Comparison of ENCODE assay signal across 17 cellular contexts in the genomic region with DNA sequence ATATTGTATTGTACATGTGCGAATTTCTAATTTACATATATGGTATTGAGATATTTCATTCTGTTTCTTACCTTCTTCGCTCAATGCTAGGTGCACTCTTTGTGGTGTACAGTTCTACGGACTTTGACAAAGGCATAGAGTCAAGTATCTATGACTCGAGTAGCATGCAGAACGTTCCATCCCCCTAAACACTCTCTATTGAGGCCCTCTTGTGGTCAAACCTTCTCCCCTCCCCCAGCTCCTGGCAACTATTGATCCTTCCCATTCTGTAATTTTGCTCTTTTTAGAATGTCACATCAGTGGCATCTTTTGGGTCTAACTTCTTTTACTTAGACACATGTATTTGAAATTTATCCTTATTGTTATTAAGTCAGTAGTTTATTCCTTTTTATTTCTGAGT. TPM values are rescaled to one million over a fixed set of nuclear protein-coding genes. Genes with fewer than 3 reads are reported as not detected.
DNase-seq lines count a peak whose midpoint lies in the region; ATAC-seq, FAIRE-seq and TF ChIP-seq lines count a peak whose summit lies in the region.
"Had no signal": no experiment of that assay in that cellular context is flagged by ENCODE, and none has a peak within 500 bp of the region (broad histone marks: within the 10 kb centered on the region; RNA-seq: fewer than 3 reads in every experiment).

No MANE protein-coding gene starts in this region.

- no TSS peak for BruUV-seq in A673 (replicated peaks; lab: Mats Ljungman, UMichigan)

- no peaks in the 10 kb centered on the region for H3K4me1 Mint-ChIP-seq in endothelial cell (ENCODE audit: unreplicated experiment)

- DNase-seq in A673 (ENCODE audit: low spot score), result no peak
- no peak for DNase-seq in D721Med (ENCODE audit: insufficient read length, low spot score)
- peak; percentile 2 for DNase-seq in NCI-H748 treated with DMSO at 0.1 percent for 48 hours (lab: John Stamatoyannopoulos, UW)
- DNase-seq in endothelial cell (ENCODE audit: low spot score), result no peak
- no peak for DNase-seq in putamen (ENCODE audit: low spot score)
- DNase-seq in testis, result no peak
- no peak for DNase-seq in SKM-1 (lab: John Stamatoyannopoulos, UW; ENCODE audit: unreplicated experiment)
- DNase-seq: activated CD4-positive, alpha-beta T cell treated with anti-CD3 and anti-CD28 coated beads, Interleukin-2, amount 10 ng/mL, durations not matched to agents 7 days and 5 days; activated gamma-delta T cell; CD4-positive, CD25-positive, alpha-beta regulatory T cell; cerebellar nuclear complex; NCI-H2081 treated with DMSO at 0.1 percent for 48 hours; NK-92 treated with Interleukin-12 subunit alpha and Interleukin-12 subunit beta, amount 100 ng/mL, for 24 hours; substantia nigra had no signal

- no peak overlapping the region for H3K27ac ChIP-seq in A673 (ENCODE audit: low read depth, low read length, poor library complexity, severe bottlenecking)
- H3K27ac ChIP-seq in testis, result no peak overlapping the region

- TF ChIP-seq CTCF in A673 (conservative IDR thresholded peaks at IDR 0.05; ENCODE audit: low read depth, low read length), result peak; percentile 23; the same call in 1 of the 2 replicates
- TF ChIP-seq CTCF in D721Med (IDR thresholded peaks at IDR 0.05; ENCODE audit: insufficient read depth, missing control alignments), result peak; percentile 37
- peak; percentile 11 for TF ChIP-seq CTCF in endothelial cell (IDR thresholded peaks at IDR 0.05; ENCODE audit: unreplicated experiment)
- TF ChIP-seq CTCF in testis (IDR thresholded peaks at IDR 0.05), result no peak

- H3K27ac Mint-ChIP-seq in endothelial cell (ENCODE audit: unreplicated experiment), result no peak overlapping the region
- H3K27ac Mint-ChIP-seq: activated CD4-positive, alpha-beta T cell treated with anti-CD3 and anti-CD28 coated beads, Interleukin-2, amount 10 ng/mL, durations not matched to agents 7 days and 5 days; IgD-negative memory B cell had no signal

- no peak overlapping the region for H3K4me3 Mint-ChIP-seq in endothelial cell (ENCODE audit: unreplicated experiment)
- H3K4me3 Mint-ChIP-seq: activated CD4-positive, alpha-beta T cell treated with anti-CD3 and anti-CD28 coated beads, Interleukin-2, amount 10 ng/mL, durations not matched to agents 7 days and 5 days; CD4-positive, CD25-positive, alpha-beta regulatory T cell; IgD-negative memory B cell had no signal

- H3K36me3 ChIP-seq in A673 (ENCODE audit: insufficient read depth, low read length, poor library complexity, severe bottlenecking), result no peaks in the 10 kb centered on the region
- no peaks in the 10 kb centered on the region for H3K36me3 ChIP-seq in testis (ENCODE audit: low read depth, missing control alignments)

- ATAC-seq in HG03457 (IDR thresholded peaks at IDR 0.05; ENCODE audit: unreplicated experiment), result no peak

- H3K9me3 Mint-ChIP-seq in endothelial cell (ENCODE audit: unreplicated experiment), result no peaks in the 10 kb centered on the region

- peaks cover 5% of the 10 kb centered on the region for H3K9me3 ChIP-seq in A673 (ENCODE audit: low read depth, low read length, poor library complexity, severe bottlenecking)
- no peaks in the 10 kb centered on the region for H3K9me3 ChIP-seq in testis

- no peaks in the 10 kb centered on the region for H3K36me3 Mint-ChIP-seq in endothelial cell (ENCODE audit: low read depth, unreplicated experiment)
- H3K36me3 Mint-ChIP-seq: CD4-positive, CD25-positive, alpha-beta regulatory T cell had no signal

- POLR2A ChIA-PET in A673 (lab: Charles Lee; ENCODE audit: low non-redundant PET), result no interaction called here

- no peak for TF ChIP-seq POLR2A in testis (IDR thresholded peaks at IDR 0.05)

- no peaks in the 10 kb centered on the region for H3K27me3 ChIP-seq in A673 (replicated peaks; ENCODE audit: insufficient read depth, low read depth, low read length, poor library complexity)
- H3K27me3 ChIP-seq in testis, result no peaks in the 10 kb centered on the region

- WGBS in testis, 2 donors, result 66 to 71% methylated on average over 5 of the region's 5 CpGs

- intact Hi-C loops in A673 (cut with micrococcal nuclease; ENCODE audit: unreplicated experiment) (no loop called here), testis (cut with DNase I; ENCODE audit: low total_unique reads) (no loop called here)

- H3K4me1 ChIP-seq in A673 (ENCODE audit: insufficient read depth, low read length, poor library complexity, severe bottlenecking) (no peaks in the 10 kb centered on the region), testis (no peaks in the 10 kb centered on the region)

- FAIRE-seq in D721Med (lab: Jason Lieb, UNC), result no peak

- CTCF ChIA-PET in A673 (lab: Charles Lee), result no interaction called here

- peaks cover 1% of the 10 kb centered on the region for H3K27me3 Mint-ChIP-seq in endothelial cell (ENCODE audit: unreplicated experiment)
- H3K27me3 Mint-ChIP-seq: activated CD4-positive, alpha-beta T cell treated with anti-CD3 and anti-CD28 coated beads, Interleukin-2, amount 10 ng/mL, durations not matched to agents 7 days and 5 days had no signal

- no peak overlapping the region for H3K4me3 ChIP-seq in A673 (ENCODE audit: low read depth, low read length, poor library complexity, severe bottlenecking)
- H3K4me3 ChIP-seq in testis, result no peak overlapping the region
- H3K4me3 ChIP-seq: lung had no signal

RNA-seq across cellular contexts. Expression of a gene that starts 30.7 kb away (rescaled TPM):
- total RNA-seq in A673 (2021) (0.45 and 0.52 TPM in 2 replicates), endothelial cell (ENCODE audit: unreplicated experiment) (0.74 TPM), testis (10 to 100 TPM; 34.4 to 47.3 TPM)
- 17.7 TPM for polyA plus RNA-seq in testis (ENCODE audit: insufficient read depth, low read depth, low replicate concordance)
- total RNA-seq: CD4-positive, CD25-positive, alpha-beta regulatory T cell had no signal
- polyA plus RNA-seq: CD4-positive, CD25-positive, alpha-beta regulatory T cell; IgD-negative memory B cell had no signal

RNA-seq across cellular contexts. Expression of a gene that starts 53.0 kb away (rescaled TPM):
- total RNA-seq in A673 (2021) (not detected in 2 replicates), endothelial cell (ENCODE audit: unreplicated experiment) (not detected), testis (under 1 TPM; 0.19 to 0.39 TPM)
- polyA plus RNA-seq in testis (ENCODE audit: insufficient read depth, low read depth, low replicate concordance), result not detected
- total RNA-seq: activated CD4-positive, alpha-beta T cell treated with anti-CD3 and anti-CD28 coated beads, Interleukin-2, amount 10 ng/mL, durations not matched to agents 7 days and 5 days; CD4-positive, CD25-positive, alpha-beta regulatory T cell; lung had no signal
- polyA plus RNA-seq: CD4-positive, CD25-positive, alpha-beta regulatory T cell; IgD-negative memory B cell; lung had no signal

Comparison
In these comparisons a context has a peak if more than half of its experiments do, and no peak if none do; other contexts are left out.
1. CTCF ChIP-seq: peak in A673 (single experiment), D721Med (single experiment) and endothelial cell (single experiment); none in testis (0 of 3).
2. RNA of a gene that starts 30.7 kb away (total RNA-seq): 34.4 to 47.3 TPM in testis; 0.74 TPM in endothelial cell (single experiment) and 0.45 to 0.52 TPM in A673; every median in the first group is over 10 times any median in the second.